Comparison of ENCODE assay signal across 8 cellular contexts in genomic region chr11:67482736-67483497, GRCh38. TPM values are rescaled to one million over a fixed set of nuclear protein-coding genes. Genes with fewer than 3 reads are reported as not detected.
DNase-seq lines count a peak whose midpoint lies in the region; ATAC-seq and TF ChIP-seq lines count a peak whose summit lies in the region.

Gene AIP (plus strand): TSS chr11:67483026. CDS start chr11:67483159, 133 bp downstream.

- peak within 1 kb of the TSS; percentile 48 for H3K4me3 ChIP-seq in lung

- peak; percentile 67 for ATAC-seq in GM19467 (IDR thresholded peaks at IDR 0.05; ENCODE audit: unreplicated experiment)
- ATAC-seq in lung (ENCODE audit: insufficient read depth, low FRiP score): peak; percentile 98

- WGBS in lung, 2 donors: 1 to 3% methylated on average over 45 to 53 of the region's 53 CpGs

- H3K36me3 ChIP-seq in lung (ENCODE audit: control insufficient read depth in 2 of 2, insufficient read depth in 2 of 2, low read length in 2 of 2): peaks cover 0 to 8% of the 10 kb centered on the region in 2 donors

- H3K9me3 ChIP-seq in lung (ENCODE audit: control insufficient read depth in 2 of 2, insufficient read depth in 1 of 2, low read length in 1 of 2): no peaks in the 10 kb centered on the region

- H3K27ac ChIP-seq in lung (ENCODE audit: low read depth in 1 of 2, low read length in 1 of 2): peak within 1 kb of the TSS; percentile 79 to 80

- H3K27me3 ChIP-seq in lung (ENCODE audit: control insufficient read depth, insufficient read depth): no peaks in the 10 kb centered on the region

- no peak for TF ChIP-seq CTCF in lung (IDR thresholded peaks at IDR 0.05; ENCODE audit: control extremely low read depth, extremely low read depth)

- DNase-seq in CMK (ENCODE audit: low read depth): peak; percentile 96
- DNase-seq in HS-27A (ENCODE audit: low read depth): peak; percentile 98
- peak; percentile 76 for DNase-seq in NK-92 (lab: John Stamatoyannopoulos, UW; ENCODE audit: unreplicated experiment)
- peak; percentile 93 to 95 for DNase-seq in activated CD8-positive, alpha-beta memory T cell treated with anti-CD3 and anti-CD28 coated beads for 1 hour (ENCODE audit: extremely low read depth in 1 of 2, low read depth in 1 of 2)
- peak; percentile 98 for DNase-seq in effector CD4-positive, alpha-beta T cell
- peak; percentile 98 for DNase-seq in lung (ENCODE audit: low spot score)
- DNase-seq in stimulated activated CD4-positive, alpha-beta T cell treated with anti-CD3 and anti-CD28 coated beads, TNF-alpha, amount 100 ng/mL, for 4 hours (ENCODE audit: low read depth in 3 of 3): peak; percentile 91 to 95 (median 94)

- peaks cover 0 to 12% of the 10 kb centered on the region in 2 donors for H3K4me1 ChIP-seq in lung (ENCODE audit: control insufficient read depth in 2 of 2, insufficient read depth in 2 of 2, low read length in 2 of 2)

RNA-seq across cellular contexts. Expression of gene AIP, which starts in this region (rescaled TPM):
- 10 to 100 TPM; 60.0 to 64.8 TPM for total RNA-seq in lung
- polyA plus RNA-seq in lung: 100 to 1,000 TPM in 1 of 2 donors, 10 to 100 TPM in 1; 82.8 to 126 TPM

Comparison
In these comparisons a context has a peak if more than half of its experiments do, and no peak if none do; other contexts are left out.
1. Peak in every context shown above with its lines: DNase-seq, ATAC-seq, H3K4me3 ChIP-seq and H3K27ac ChIP-seq.